ENCODE assay signal across 13 cellular contexts in the genomic region with DNA sequence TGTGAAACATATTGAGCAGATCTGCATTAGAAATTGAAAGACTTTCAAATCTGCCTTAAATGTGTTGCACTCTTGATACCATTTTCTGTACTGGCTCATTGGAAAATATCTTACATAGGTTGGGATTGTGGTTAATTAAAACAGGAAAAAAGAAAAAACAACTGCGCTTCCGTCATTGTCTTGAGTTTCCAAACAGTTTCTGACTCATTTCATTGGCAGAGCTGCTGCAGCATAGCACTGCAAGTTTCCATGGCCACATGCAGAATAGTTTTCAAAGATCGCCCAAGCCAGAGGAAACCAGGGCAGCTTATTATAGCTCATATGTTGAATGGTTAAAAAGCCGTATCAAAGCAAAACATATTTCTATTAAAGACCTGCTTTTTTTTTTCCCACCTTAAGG.
DNase-seq lines count a peak whose midpoint lies in the region; ATAC-seq and TF ChIP-seq lines count a peak whose summit lies in the region.
"Had no signal": no experiment of that assay in that cellular context is flagged by ENCODE, and none has a peak within 500 bp of the region (broad histone marks: within the 10 kb centered on the region; RNA-seq: fewer than 3 reads in every experiment).

No MANE protein-coding gene starts in this region.

- TF ChIP-seq POLR2A in thyroid gland (IDR thresholded peaks at IDR 0.05) = no peak

- H3K36me3 ChIP-seq in aorta (ENCODE audit: control insufficient read depth in 1 of 2, insufficient read depth in 2 of 2, low read length in 1 of 2) = no peaks in the 10 kb centered on the region
- no peaks in the 10 kb centered on the region for H3K36me3 ChIP-seq in heart right ventricle
- H3K36me3 ChIP-seq in thyroid gland = no peaks in the 10 kb centered on the region
- H3K36me3 ChIP-seq: lower lobe of right lung had no signal

- no peak for TF ChIP-seq CTCF in heart right ventricle (IDR thresholded peaks at IDR 0.05)
- TF ChIP-seq CTCF in thyroid gland (IDR thresholded peaks at IDR 0.05) = no peak

- intact Hi-C loops in aorta (cut with DNase I) (no loop called here), heart right ventricle (cut with DNase I) (no loop called here), thyroid gland (cut with DNase I) (no loop called here)

- H3K27me3 ChIP-seq in aorta (ENCODE audit: control insufficient read depth in 1 of 2, insufficient read depth in 2 of 2, low read length in 1 of 2) (no peaks in the 10 kb centered on the region), heart right ventricle (no peaks in the 10 kb centered on the region), thyroid gland (no peaks in the 10 kb centered on the region)

- H3K9me3 ChIP-seq in aorta (ENCODE audit: control insufficient read depth, low read length) (no peaks in the 10 kb centered on the region), heart right ventricle (peaks cover 0 to 2% (median 0%) of the 10 kb centered on the region in 11 donors), thyroid gland (no peaks in the 10 kb centered on the region)
- H3K9me3 ChIP-seq: lower lobe of right lung had no signal

- peak; percentile 8 for DNase-seq in NOMO-1 treated with DMSO at 0.1 percent for 48 hours (lab: John Stamatoyannopoulos, UW; ENCODE audit: unreplicated experiment)
- DNase-seq in NOMO-1 treated with dmso at 0.1 percent for 144 hours (lab: John Stamatoyannopoulos, UW; ENCODE audit: unreplicated experiment) = no peak
- DNase-seq in astrocyte of the hippocampus (ENCODE audit: low read depth, low spot score) = peak; percentile 90
- DNase-seq in iris pigment epithelial cell (ENCODE audit: low read depth) = peak; percentile 88
- peak in 1 of 2 donors; percentile 44 for DNase-seq in aorta
- no peak for DNase-seq in heart right ventricle
- no peak for DNase-seq in thyroid gland
- no peak for DNase-seq in activated T-cell treated with anti-CD3 and anti-CD28 coated beads for 4 hours
- DNase-seq: activated CD4-positive, alpha-beta T cell treated with anti-CD3 and anti-CD28 coated beads for 36 hours; erythroblast; lower lobe of right lung; NCI-H1694 treated with DMSO at 0.1 percent for 48 hours had no signal

- no peak overlapping the region for H3K27ac ChIP-seq in aorta (ENCODE audit: low read depth in 1 of 2, low read length in 2 of 2)
- H3K27ac ChIP-seq in heart right ventricle = no peak overlapping the region
- H3K27ac ChIP-seq in thyroid gland = no peak overlapping the region
- H3K27ac ChIP-seq: lower lobe of right lung had no signal

- no peaks in the 10 kb centered on the region for H3K4me1 ChIP-seq in aorta (ENCODE audit: control insufficient read depth in 1 of 2, insufficient read depth in 2 of 2, low read length in 2 of 2)
- no peaks in the 10 kb centered on the region for H3K4me1 ChIP-seq in heart right ventricle
- H3K4me1 ChIP-seq in thyroid gland = no peaks in the 10 kb centered on the region
- H3K4me1 ChIP-seq: lower lobe of right lung had no signal

- 5 to 8% methylated on average over 4 of the region's 4 CpGs for WGBS in aorta, 2 donors
- 61 to 70% methylated on average over 4 of the region's 4 CpGs for WGBS in heart right ventricle, 2 donors
- WGBS in thyroid gland, 2 donors = 73 to 75% methylated on average over 4 of the region's 4 CpGs

- H3K4me3 ChIP-seq in aorta (ENCODE audit: low read length in 2 of 2) (no peak overlapping the region), heart right ventricle (no peak overlapping the region), thyroid gland (replicated peaks in 1 of 3) (no peak overlapping the region)
- H3K4me3 ChIP-seq: lower lobe of right lung had no signal

- ATAC-seq in aorta (ENCODE audit: low FRiP score) (peak; percentile 67), heart right ventricle (no peak)
- ATAC-seq: activated CD4-positive, alpha-beta T cell treated with anti-CD3 and anti-CD28 coated beads for 36 hours; activated naive CD4-positive, alpha-beta T cell treated with anti-CD3 and anti-CD28 coated beads, Interleukin-2, amount 50 U/mL, for 72 hours; lower lobe of right lung had no signal

Comparison
In these comparisons a context has a peak if more than half of its experiments do, and no peak if none do; other contexts are left out.
1. DNase-seq: peak in NOMO-1 treated with DMSO at 0.1 percent for 48 hours (single experiment), astrocyte of the hippocampus (single experiment) and iris pigment epithelial cell (single experiment); none in NOMO-1 treated with dmso at 0.1 percent for 144 hours (single experiment), heart right ventricle (0 of 2), thyroid gland (0 of 2) and activated T-cell treated with anti-CD3 and anti-CD28 coated beads for 4 hours (single experiment).